ENCODE assay signal across 1 cellular context in genomic region chr5:151125421-151125820, GRCh38.
TF ChIP-seq lines count a peak whose summit lies in the region.

No MANE protein-coding gene starts in this region.

TF ChIP-seq in GM12878, 131 proteins besides CTCF, POLR2A, EP300 and RAD21 (continued from another document):
- TF ChIP-seq ZBTB33 (IDR thresholded peaks at IDR 0.05) = no peak
- TF ChIP-seq POLR2AphosphoS2 (IDR thresholded peaks at IDR 0.05; ENCODE audit: low read depth, low read length) = 0 out of 2 replicates have a peak, but pooled peaks have one; percentile 42
- no peak for TF ChIP-seq HDAC6 (IDR thresholded peaks at IDR 0.05; ENCODE audit: unreplicated experiment)
- no peak for TF ChIP-seq POU2F2 (IDR thresholded peaks at IDR 0.05; ENCODE audit: borderline replicate concordance, low read depth, low read length)
- no peak for TF ChIP-seq NBN (IDR thresholded peaks at IDR 0.05)
- TF ChIP-seq ZBTB40 (IDR thresholded peaks at IDR 0.05; ENCODE audit: borderline replicate concordance) = no peak
- TF ChIP-seq SRF (IDR thresholded peaks at IDR 0.05; ENCODE audit: low read depth in 2 of 2, low read length in 2 of 2) = 0 out of 4 replicates have a peak, but pooled peaks of 1 of the 2 experiments have one; percentile 12
- 0 out of 4 replicates have a peak, but pooled peaks of 1 of the 2 experiments have one; percentile 18 for TF ChIP-seq BHLHE40 (IDR thresholded peaks at IDR 0.05; ENCODE audit: borderline replicate concordance in 1 of 2, low read depth in 2 of 2, low read length in 1 of 2)
- no peak for TF ChIP-seq PBX3 (IDR thresholded peaks at IDR 0.05; ENCODE audit: insufficient replicate concordance, low read depth, low read length)
- 0 out of 2 replicates have a peak, but pooled peaks have one; percentile 53 for TF ChIP-seq PAX5 (IDR thresholded peaks at IDR 0.05; ENCODE audit: borderline replicate concordance, low read depth, low read length)
- peak; percentile 53; the same call in 1 of the 2 replicates for TF ChIP-seq PML (IDR thresholded peaks at IDR 0.05; ENCODE audit: low read length)
- TF ChIP-seq SPI1 (IDR thresholded peaks at IDR 0.05; ENCODE audit: borderline replicate concordance, insufficient read depth, low read depth, low read length) = peak; percentile 72
- no peak for TF ChIP-seq HCFC1 (IDR thresholded peaks at IDR 0.05; ENCODE audit: low read length)
- TF ChIP-seq ZSCAN29 (IDR thresholded peaks at IDR 0.05) = no peak
- no peak for TF ChIP-seq JUND (IDR thresholded peaks at IDR 0.05; ENCODE audit: low read depth, low read length)
- TF ChIP-seq CHD1 (IDR thresholded peaks at IDR 0.05; ENCODE audit: low read depth, low read length) = no peak
- peak; percentile 74 for TF ChIP-seq CREB1 (IDR thresholded peaks at IDR 0.05; ENCODE audit: low read depth)
- TF ChIP-seq SMARCA5 (IDR thresholded peaks at IDR 0.05) = no peak
- TF ChIP-seq, protein P1, sequence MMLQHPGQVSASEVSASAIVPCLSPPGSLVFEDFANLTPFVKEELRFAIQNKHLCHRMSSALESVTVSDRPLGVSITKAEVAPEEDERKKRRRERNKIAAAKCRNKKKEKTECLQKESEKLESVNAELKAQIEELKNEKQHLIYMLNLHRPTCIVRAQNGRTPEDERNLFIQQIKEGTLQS (IDR thresholded peaks at IDR 0.05; ENCODE audit: borderline replicate concordance, extremely low read depth, low read depth, low read length) = no peak
- peak; percentile 64 for TF ChIP-seq CREM (IDR thresholded peaks at IDR 0.05; ENCODE audit: low read depth)
- TF ChIP-seq CEBPB (IDR thresholded peaks at IDR 0.05; ENCODE audit: borderline replicate concordance in 1 of 2, low read depth in 2 of 2, low read length in 2 of 2) = no peak
- peak; percentile 60; the same call in 1 of the 2 replicates for TF ChIP-seq SMAD5 (IDR thresholded peaks at IDR 0.05; ENCODE audit: low read depth)
- TF ChIP-seq ELK1 (IDR thresholded peaks at IDR 0.05; ENCODE audit: low read depth, low read length) = no peak
- TF ChIP-seq KDM1A (IDR thresholded peaks at IDR 0.05; ENCODE audit: borderline replicate concordance) = no peak
- peak; percentile 4; the same call in 1 of the 2 replicates for TF ChIP-seq BMI1 (IDR thresholded peaks at IDR 0.05; ENCODE audit: borderline replicate concordance)
- TF ChIP-seq EGR1 (IDR thresholded peaks at IDR 0.05; ENCODE audit: borderline replicate concordance in 1 of 2, low read depth in 2 of 2, low read length in 2 of 2) = no peak
- TF ChIP-seq TCF3 (IDR thresholded peaks at IDR 0.05; ENCODE audit: borderline replicate concordance, insufficient read depth, low read depth, low read length) = no peak
- TF ChIP-seq, protein P2, sequence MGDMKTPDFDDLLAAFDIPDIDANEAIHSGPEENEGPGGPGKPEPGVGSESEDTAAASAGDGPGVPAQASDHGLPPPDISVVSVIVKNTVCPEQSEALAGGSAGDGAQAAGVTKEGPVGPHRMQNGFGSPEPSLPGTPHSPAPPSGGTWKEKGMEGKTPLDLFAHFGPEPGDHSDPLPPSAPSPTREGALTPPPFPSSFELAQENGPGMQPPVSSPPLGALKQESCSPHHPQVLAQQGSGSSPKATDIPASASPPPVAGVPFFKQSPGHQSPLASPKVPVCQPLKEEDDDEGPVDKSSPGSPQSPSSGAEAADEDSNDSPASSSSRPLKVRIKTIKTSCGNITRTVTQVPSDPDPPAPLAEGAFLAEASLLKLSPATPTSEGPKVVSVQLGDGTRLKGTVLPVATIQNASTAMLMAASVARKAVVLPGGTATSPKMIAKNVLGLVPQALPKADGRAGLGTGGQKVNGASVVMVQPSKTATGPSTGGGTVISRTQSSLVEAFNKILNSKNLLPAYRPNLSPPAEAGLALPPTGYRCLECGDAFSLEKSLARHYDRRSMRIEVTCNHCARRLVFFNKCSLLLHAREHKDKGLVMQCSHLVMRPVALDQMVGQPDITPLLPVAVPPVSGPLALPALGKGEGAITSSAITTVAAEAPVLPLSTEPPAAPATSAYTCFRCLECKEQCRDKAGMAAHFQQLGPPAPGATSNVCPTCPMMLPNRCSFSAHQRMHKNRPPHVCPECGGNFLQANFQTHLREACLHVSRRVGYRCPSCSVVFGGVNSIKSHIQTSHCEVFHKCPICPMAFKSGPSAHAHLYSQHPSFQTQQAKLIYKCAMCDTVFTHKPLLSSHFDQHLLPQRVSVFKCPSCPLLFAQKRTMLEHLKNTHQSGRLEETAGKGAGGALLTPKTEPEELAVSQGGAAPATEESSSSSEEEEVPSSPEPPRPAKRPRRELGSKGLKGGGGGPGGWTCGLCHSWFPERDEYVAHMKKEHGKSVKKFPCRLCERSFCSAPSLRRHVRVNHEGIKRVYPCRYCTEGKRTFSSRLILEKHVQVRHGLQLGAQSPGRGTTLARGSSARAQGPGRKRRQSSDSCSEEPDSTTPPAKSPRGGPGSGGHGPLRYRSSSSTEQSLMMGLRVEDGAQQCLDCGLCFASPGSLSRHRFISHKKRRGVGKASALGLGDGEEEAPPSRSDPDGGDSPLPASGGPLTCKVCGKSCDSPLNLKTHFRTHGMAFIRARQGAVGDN (IDR thresholded peaks at IDR 0.05) = no peak; the same call in 1 of the 2 replicates
- TF ChIP-seq TBL1XR1 (IDR thresholded peaks at IDR 0.05; ENCODE audit: low read depth, low read length) = no peak
- no peak for TF ChIP-seq RBBP5 (conservative IDR thresholded peaks at IDR 0.05)
- TF ChIP-seq ATF7 (IDR thresholded peaks at IDR 0.05; ENCODE audit: low read depth) = peak; percentile 53; the same call in 1 of the 2 replicates
- TF ChIP-seq YY1 (IDR thresholded peaks at IDR 0.05; ENCODE audit: low read depth, low read length) = no peak
- TF ChIP-seq ATF2 (IDR thresholded peaks at IDR 0.05; ENCODE audit: low read length) = peak; percentile 52; the same call in 1 of the 2 replicates
- TF ChIP-seq, protein P3, sequence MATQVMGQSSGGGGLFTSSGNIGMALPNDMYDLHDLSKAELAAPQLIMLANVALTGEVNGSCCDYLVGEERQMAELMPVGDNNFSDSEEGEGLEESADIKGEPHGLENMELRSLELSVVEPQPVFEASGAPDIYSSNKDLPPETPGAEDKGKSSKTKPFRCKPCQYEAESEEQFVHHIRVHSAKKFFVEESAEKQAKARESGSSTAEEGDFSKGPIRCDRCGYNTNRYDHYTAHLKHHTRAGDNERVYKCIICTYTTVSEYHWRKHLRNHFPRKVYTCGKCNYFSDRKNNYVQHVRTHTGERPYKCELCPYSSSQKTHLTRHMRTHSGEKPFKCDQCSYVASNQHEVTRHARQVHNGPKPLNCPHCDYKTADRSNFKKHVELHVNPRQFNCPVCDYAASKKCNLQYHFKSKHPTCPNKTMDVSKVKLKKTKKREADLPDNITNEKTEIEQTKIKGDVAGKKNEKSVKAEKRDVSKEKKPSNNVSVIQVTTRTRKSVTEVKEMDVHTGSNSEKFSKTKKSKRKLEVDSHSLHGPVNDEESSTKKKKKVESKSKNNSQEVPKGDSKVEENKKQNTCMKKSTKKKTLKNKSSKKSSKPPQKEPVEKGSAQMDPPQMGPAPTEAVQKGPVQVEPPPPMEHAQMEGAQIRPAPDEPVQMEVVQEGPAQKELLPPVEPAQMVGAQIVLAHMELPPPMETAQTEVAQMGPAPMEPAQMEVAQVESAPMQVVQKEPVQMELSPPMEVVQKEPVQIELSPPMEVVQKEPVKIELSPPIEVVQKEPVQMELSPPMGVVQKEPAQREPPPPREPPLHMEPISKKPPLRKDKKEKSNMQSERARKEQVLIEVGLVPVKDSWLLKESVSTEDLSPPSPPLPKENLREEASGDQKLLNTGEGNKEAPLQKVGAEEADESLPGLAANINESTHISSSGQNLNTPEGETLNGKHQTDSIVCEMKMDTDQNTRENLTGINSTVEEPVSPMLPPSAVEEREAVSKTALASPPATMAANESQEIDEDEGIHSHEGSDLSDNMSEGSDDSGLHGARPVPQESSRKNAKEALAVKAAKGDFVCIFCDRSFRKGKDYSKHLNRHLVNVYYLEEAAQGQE (IDR thresholded peaks at IDR 0.05; ENCODE audit: low read depth, low read length) = no peak
